1 cellular context compared by ENCODE assay signal in the genomic region with DNA sequence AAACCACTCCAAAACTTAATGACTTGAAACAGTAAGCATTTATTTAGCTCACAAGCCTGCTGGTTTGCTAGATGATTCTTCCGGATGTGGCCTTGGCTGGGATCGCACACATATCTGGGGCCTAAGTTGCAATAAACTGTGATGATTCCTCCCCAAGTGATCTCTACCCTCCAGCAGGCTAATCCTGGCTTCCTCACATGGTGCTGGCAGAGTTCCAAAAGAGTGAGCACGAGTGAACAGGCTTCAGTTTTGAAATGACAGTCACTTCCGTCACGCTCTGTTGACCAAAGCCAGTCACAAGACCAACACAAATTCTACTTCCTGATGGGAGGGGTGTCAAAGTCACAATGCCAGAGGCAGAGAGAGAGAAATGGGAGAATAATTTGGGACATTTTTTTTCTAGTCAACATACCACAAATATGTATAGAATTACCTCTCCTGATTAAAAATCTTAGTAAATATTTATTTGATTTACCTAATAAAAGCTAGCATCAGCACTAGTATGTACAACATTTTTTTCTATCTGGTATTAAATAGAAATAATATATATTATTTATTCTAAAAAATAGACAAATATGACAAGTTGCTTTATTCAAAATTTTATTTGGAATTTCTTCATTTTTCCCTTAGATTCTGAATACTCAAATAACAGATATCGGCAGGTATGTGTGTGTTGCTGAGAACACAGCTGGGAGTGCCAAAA.
TF ChIP-seq lines count a peak whose summit lies in the region.

No MANE protein-coding gene starts in this region.

TF ChIP-seq in GM23338, 12 proteins besides CTCF, POLR2A, EP300 and RAD21 (continued from another document):
- TF ChIP-seq, protein P1, sequence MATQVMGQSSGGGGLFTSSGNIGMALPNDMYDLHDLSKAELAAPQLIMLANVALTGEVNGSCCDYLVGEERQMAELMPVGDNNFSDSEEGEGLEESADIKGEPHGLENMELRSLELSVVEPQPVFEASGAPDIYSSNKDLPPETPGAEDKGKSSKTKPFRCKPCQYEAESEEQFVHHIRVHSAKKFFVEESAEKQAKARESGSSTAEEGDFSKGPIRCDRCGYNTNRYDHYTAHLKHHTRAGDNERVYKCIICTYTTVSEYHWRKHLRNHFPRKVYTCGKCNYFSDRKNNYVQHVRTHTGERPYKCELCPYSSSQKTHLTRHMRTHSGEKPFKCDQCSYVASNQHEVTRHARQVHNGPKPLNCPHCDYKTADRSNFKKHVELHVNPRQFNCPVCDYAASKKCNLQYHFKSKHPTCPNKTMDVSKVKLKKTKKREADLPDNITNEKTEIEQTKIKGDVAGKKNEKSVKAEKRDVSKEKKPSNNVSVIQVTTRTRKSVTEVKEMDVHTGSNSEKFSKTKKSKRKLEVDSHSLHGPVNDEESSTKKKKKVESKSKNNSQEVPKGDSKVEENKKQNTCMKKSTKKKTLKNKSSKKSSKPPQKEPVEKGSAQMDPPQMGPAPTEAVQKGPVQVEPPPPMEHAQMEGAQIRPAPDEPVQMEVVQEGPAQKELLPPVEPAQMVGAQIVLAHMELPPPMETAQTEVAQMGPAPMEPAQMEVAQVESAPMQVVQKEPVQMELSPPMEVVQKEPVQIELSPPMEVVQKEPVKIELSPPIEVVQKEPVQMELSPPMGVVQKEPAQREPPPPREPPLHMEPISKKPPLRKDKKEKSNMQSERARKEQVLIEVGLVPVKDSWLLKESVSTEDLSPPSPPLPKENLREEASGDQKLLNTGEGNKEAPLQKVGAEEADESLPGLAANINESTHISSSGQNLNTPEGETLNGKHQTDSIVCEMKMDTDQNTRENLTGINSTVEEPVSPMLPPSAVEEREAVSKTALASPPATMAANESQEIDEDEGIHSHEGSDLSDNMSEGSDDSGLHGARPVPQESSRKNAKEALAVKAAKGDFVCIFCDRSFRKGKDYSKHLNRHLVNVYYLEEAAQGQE (IDR thresholded peaks at IDR 0.05; ENCODE audit: unreplicated experiment), result no peak
- TF ChIP-seq, protein P2, sequence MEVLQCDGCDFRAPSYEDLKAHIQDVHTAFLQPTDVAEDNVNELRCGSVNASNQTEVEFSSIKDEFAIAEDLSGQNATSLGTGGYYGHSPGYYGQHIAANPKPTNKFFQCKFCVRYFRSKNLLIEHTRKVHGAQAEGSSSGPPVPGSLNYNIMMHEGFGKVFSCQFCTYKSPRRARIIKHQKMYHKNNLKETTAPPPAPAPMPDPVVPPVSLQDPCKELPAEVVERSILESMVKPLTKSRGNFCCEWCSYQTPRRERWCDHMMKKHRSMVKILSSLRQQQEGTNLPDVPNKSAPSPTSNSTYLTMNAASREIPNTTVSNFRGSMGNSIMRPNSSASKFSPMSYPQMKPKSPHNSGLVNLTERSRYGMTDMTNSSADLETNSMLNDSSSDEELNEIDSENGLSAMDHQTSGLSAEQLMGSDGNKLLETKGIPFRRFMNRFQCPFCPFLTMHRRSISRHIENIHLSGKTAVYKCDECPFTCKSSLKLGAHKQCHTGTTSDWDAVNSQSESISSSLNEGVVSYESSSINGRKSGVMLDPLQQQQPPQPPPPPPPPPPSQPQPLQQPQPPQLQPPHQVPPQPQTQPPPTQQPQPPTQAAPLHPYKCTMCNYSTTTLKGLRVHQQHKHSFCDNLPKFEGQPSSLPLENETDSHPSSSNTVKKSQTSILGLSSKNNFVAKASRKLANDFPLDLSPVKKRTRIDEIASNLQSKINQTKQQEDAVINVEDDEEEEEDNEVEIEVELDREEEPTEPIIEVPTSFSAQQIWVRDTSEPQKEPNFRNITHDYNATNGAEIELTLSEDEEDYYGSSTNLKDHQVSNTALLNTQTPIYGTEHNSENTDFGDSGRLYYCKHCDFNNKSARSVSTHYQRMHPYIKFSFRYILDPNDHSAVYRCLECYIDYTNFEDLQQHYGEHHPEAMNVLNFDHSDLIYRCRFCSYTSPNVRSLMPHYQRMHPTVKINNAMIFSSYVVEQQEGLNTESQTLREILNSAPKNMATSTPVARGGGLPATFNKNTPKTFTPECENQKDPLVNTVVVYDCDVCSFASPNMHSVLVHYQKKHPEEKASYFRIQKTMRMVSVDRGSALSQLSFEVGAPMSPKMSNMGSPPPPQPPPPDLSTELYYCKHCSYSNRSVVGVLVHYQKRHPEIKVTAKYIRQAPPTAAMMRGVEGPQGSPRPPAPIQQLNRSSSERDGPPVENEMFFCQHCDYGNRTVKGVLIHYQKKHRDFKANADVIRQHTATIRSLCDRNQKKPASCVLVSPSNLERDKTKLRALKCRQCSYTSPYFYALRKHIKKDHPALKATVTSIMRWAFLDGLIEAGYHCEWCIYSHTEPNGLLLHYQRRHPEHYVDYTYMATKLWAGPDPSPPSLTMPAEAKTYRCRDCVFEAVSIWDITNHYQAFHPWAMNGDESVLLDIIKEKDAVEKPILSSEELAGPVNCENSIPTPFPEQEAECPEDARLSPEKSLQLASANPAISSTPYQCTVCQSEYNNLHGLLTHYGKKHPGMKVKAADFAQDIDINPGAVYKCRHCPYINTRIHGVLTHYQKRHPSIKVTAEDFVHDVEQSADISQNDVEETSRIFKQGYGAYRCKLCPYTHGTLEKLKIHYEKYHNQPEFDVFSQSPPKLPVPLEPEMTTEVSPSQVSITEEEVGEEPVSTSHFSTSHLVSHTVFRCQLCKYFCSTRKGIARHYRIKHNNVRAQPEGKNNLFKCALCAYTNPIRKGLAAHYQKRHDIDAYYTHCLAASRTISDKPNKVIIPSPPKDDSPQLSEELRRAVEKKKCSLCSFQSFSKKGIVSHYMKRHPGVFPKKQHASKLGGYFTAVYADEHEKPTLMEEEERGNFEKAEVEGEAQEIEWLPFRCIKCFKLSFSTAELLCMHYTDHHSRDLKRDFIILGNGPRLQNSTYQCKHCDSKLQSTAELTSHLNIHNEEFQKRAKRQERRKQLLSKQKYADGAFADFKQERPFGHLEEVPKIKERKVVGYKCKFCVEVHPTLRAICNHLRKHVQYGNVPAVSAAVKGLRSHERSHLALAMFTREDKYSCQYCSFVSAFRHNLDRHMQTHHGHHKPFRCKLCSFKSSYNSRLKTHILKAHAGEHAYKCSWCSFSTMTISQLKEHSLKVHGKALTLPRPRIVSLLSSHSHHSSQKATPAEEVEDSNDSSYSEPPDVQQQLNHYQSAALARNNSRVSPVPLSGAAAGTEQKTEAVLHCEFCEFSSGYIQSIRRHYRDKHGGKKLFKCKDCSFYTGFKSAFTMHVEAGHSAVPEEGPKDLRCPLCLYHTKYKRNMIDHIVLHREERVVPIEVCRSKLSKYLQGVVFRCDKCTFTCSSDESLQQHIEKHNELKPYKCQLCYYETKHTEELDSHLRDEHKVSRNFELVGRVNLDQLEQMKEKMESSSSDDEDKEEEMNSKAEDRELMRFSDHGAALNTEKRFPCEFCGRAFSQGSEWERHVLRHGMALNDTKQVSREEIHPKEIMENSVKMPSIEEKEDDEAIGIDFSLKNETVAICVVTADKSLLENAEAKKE (CRISPR knock-in tag; IDR thresholded peaks at IDR 0.05), result no peak
- TF ChIP-seq JUNB (IDR thresholded peaks at IDR 0.05; ENCODE audit: unreplicated experiment) (no peak), STAT1 (IDR thresholded peaks at IDR 0.05; ENCODE audit: unreplicated experiment) (no peak), ZNF114 (CRISPR knock-in tag; IDR thresholded peaks at IDR 0.05) (no peak)
